24 cellular contexts compared by ENCODE assay signal in the genomic region with DNA sequence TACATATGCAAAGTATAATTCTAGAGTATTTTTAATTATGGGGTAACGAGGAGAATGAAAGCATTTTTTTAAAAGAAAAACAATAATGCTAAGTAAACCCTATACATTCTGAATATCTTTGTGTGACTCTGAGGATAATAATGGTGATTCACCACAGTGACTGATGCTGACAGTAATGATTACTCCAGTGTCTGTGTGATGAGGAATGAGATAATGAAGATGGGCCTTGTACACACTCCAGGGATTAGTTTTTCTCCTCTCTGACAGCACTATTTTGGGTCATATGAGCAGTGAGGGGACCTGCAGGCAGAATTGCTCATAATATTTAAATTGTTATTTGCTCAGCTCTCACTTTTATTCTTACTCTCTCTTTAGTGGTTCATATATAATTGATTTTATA.
DNase-seq lines count a peak whose midpoint lies in the region.
"Had no signal": no experiment of that assay in that cellular context is flagged by ENCODE, and none has a peak within 500 bp of the region (broad histone marks: within the 10 kb centered on the region; RNA-seq: fewer than 3 reads in every experiment).

No MANE protein-coding gene starts in this region.

- H3K36me3 Mint-ChIP-seq in CD8-positive, alpha-beta memory T cell: no peaks in the 10 kb centered on the region

- POLR2A ChIA-PET in CD8-positive, alpha-beta memory T cell (lab: Charles Lee): no interaction called here

- CTCF ChIA-PET in CD8-positive, alpha-beta memory T cell (lab: Charles Lee): no interaction called here

- no peaks in the 10 kb centered on the region for H3K9me3 Mint-ChIP-seq in CD8-positive, alpha-beta memory T cell
- H3K9me3 Mint-ChIP-seq: neural crest cell had no signal

- no peaks in the 10 kb centered on the region for H3K4me1 Mint-ChIP-seq in CD8-positive, alpha-beta memory T cell
- H3K4me1 Mint-ChIP-seq: neural crest cell had no signal

- H3K4me3 Mint-ChIP-seq in CD8-positive, alpha-beta memory T cell: no peak overlapping the region
- H3K4me3 Mint-ChIP-seq: neural crest cell had no signal

- H3K27ac ChIP-seq in effector memory CD4-positive, alpha-beta T cell (ENCODE audit: insufficient read depth, low read length, poor library complexity, severe bottlenecking): no peak overlapping the region
- H3K27ac ChIP-seq in CD8-positive, alpha-beta memory T cell (ENCODE audit: low read depth, low read length): no peak overlapping the region
- H3K27ac ChIP-seq: adrenal gland, cardiac muscle cell, epithelial cell of prostate, gastrocnemius medialis had no signal

- no peak overlapping the region for H3K27ac Mint-ChIP-seq in CD8-positive, alpha-beta memory T cell

- DNase-seq in A172 (ENCODE audit: low spot score) (peak; percentile 12), HCEC 1CT (peak; percentile 50), SK-N-DZ (ENCODE audit: low spot score) (peak; percentile 39), iris pigment epithelial cell (ENCODE audit: low read depth) (peak; percentile 56), GF-D8 (lab: John Stamatoyannopoulos, UW) (no peak)
- DNase-seq in effector memory CD4-positive, alpha-beta T cell: no peak
- no peak for DNase-seq in CD8-positive, alpha-beta memory T cell
- no peak for DNase-seq in stimulated activated CD4-positive, alpha-beta T cell treated with anti-CD3 and anti-CD28 coated beads, Interleukin-4, amount 100 ng/mL, for 4 hours
- DNase-seq: ACHN; activated CD4-positive, alpha-beta T cell treated with anti-CD3 and anti-CD28 coated beads, Interleukin-2, amount 50 U/mL, for 1 hour; activated CD8-positive, alpha-beta memory T cell treated with anti-CD3 and anti-CD28 coated beads, Interleukin-2, amount 50 U/mL, for 48 hours; activated effector memory CD4-positive, alpha-beta T cell treated with anti-CD3 and anti-CD28 coated beads, Interleukin-2, amount 50 U/mL, for 16 hours; adrenal gland; dermis blood vessel endothelial cell; DMS153; gastrocnemius medialis; midbrain; NCI-H146; NCI-H345; stimulated activated CD4-positive, alpha-beta T cell treated with anti-CD3 and anti-CD28 coated beads, Interleukin-12 subunit alpha, Interleukin-12 subunit beta, amount 100 ng/mL, for 4 hours; substantia nigra had no signal

- no peaks in the 10 kb centered on the region for H3K36me3 ChIP-seq in effector memory CD4-positive, alpha-beta T cell (ENCODE audit: control insufficient read depth, insufficient read depth, low read length)
- H3K36me3 ChIP-seq in CD8-positive, alpha-beta memory T cell (ENCODE audit: insufficient read depth, low read length): no peaks in the 10 kb centered on the region
- H3K36me3 ChIP-seq: adrenal gland, cardiac muscle cell, gastrocnemius medialis had no signal

- H3K27me3 Mint-ChIP-seq in CD8-positive, alpha-beta memory T cell: peaks cover 11 to 13% of the 10 kb centered on the region in 2 donors

- no peak overlapping the region for H3K4me3 ChIP-seq in effector memory CD4-positive, alpha-beta T cell (ENCODE audit: insufficient read depth, low read depth, low read length, poor library complexity, severe bottlenecking)
- H3K4me3 ChIP-seq in CD8-positive, alpha-beta memory T cell (ENCODE audit: low read length): no peak overlapping the region
- H3K4me3 ChIP-seq: adrenal gland, cardiac muscle cell, gastrocnemius medialis had no signal

- no peaks in the 10 kb centered on the region for H3K9me3 ChIP-seq in effector memory CD4-positive, alpha-beta T cell (ENCODE audit: control insufficient read depth, low read length)
- no peaks in the 10 kb centered on the region for H3K9me3 ChIP-seq in CD8-positive, alpha-beta memory T cell (ENCODE audit: low read length)
- H3K9me3 ChIP-seq: adrenal gland, gastrocnemius medialis had no signal

- no peaks in the 10 kb centered on the region for H3K4me1 ChIP-seq in effector memory CD4-positive, alpha-beta T cell (ENCODE audit: control insufficient read depth, insufficient read depth, low read length, poor library complexity, severe bottlenecking)
- no peaks in the 10 kb centered on the region for H3K4me1 ChIP-seq in CD8-positive, alpha-beta memory T cell (ENCODE audit: insufficient read depth, low read length)
- H3K4me1 ChIP-seq: adrenal gland, gastrocnemius medialis had no signal

- no peaks in the 10 kb centered on the region for H3K27me3 ChIP-seq in effector memory CD4-positive, alpha-beta T cell (replicated peaks; ENCODE audit: control insufficient read depth, insufficient read depth, low read length, poor library complexity, severe bottlenecking)
- H3K27me3 ChIP-seq in CD8-positive, alpha-beta memory T cell (ENCODE audit: insufficient read depth, low read length, poor library complexity, severe bottlenecking): no peaks in the 10 kb centered on the region
- H3K27me3 ChIP-seq: adrenal gland, cardiac muscle cell, gastrocnemius medialis had no signal

Comparison
In these comparisons a context has a peak if more than half of its experiments do, and no peak if none do; other contexts are left out.
1. DNase-seq: peak in A172 (single experiment), HCEC 1CT (single experiment), SK-N-DZ (single experiment) and iris pigment epithelial cell (single experiment); none in GF-D8 (single experiment), effector memory CD4-positive, alpha-beta T cell (0 of 3), CD8-positive, alpha-beta memory T cell (0 of 5) and stimulated activated CD4-positive, alpha-beta T cell treated with anti-CD3 and anti-CD28 coated beads, Interleukin-4, amount 100 ng/mL, for 4 hours (0 of 2).